Comparison of ENCODE assay signal across 11 cellular contexts in the genomic region with DNA sequence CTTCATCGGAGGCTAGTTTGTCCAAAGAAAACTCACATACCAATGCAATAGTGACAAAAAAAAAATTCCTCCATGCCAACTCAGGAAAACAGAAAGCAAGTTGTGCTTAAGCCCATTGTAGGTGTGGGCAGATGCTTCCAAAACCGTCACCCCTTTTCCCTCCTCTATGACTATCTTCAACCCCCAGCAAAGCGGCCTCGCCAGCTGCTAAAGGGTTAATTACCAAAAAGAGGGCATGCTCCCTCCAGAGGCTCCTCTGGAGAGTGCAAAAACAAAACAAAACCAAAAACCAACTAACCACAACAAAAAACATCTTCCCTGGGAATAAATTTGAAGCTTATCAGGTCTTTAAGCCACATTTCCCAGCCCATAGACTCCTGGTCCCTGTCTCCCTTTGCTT. TPM values are rescaled to one million over a fixed set of nuclear protein-coding genes. Genes with fewer than 3 reads are reported as not detected.
DNase-seq lines count a peak whose midpoint lies in the region; ATAC-seq and TF ChIP-seq lines count a peak whose summit lies in the region.
"Had no signal": no experiment of that assay in that cellular context is flagged by ENCODE, and none has a peak within 500 bp of the region (broad histone marks: within the 10 kb centered on the region; RNA-seq: fewer than 3 reads in every experiment).

No MANE protein-coding gene starts in this region.

- ATAC-seq in WTC11 (no peak), HG03354 (IDR thresholded peaks at IDR 0.05; ENCODE audit: poor library complexity, severe bottlenecking, unreplicated experiment) (no peak), GM21619 (IDR thresholded peaks at IDR 0.05; ENCODE audit: unreplicated experiment) (no peak), HG02798 (IDR thresholded peaks at IDR 0.05; ENCODE audit: poor library complexity, unreplicated experiment) (no peak)

- H3K4me3 Mint-ChIP-seq in WTC11 = peak overlapping the region; percentile 82
- H3K4me3 Mint-ChIP-seq: activated naive CD4-positive, alpha-beta T cell treated with anti-CD3 and anti-CD28 coated beads, Interleukin-2, amount 10 ng/mL, durations not matched to agents 7 days and 5 days had no signal

- H3K27me3 Mint-ChIP-seq in WTC11 (ENCODE audit: low read depth) = peaks cover 32% of the 10 kb centered on the region

- no peaks in the 10 kb centered on the region for H3K9me3 Mint-ChIP-seq in WTC11
- H3K9me3 Mint-ChIP-seq: activated naive CD4-positive, alpha-beta T cell treated with anti-CD3 and anti-CD28 coated beads, Interleukin-2, amount 10 ng/mL, durations not matched to agents 7 days and 5 days had no signal

- H3K36me3 Mint-ChIP-seq in WTC11 = no peaks in the 10 kb centered on the region
- H3K36me3 Mint-ChIP-seq: activated naive CD4-positive, alpha-beta T cell treated with anti-CD3 and anti-CD28 coated beads, Interleukin-2, amount 10 ng/mL, durations not matched to agents 7 days and 5 days had no signal

- CTCF ChIA-PET in WTC11 (lab: Charles Lee) = interaction anchor here (0.7 to 3.9 kb wide), 13 partner anchors 9 to 168 kb away, joined by 3 to 85 read pairs (median 4); a partner anchor contains a TSS

- 0 out of 2 replicates have a peak, but pooled peaks have one; percentile 16 for TF ChIP-seq CTCF in GM12875 (IDR thresholded peaks at IDR 0.05; ENCODE audit: borderline replicate concordance, insufficient read depth, low read depth, low read length)
- TF ChIP-seq CTCF in WTC11 (IDR thresholded peaks at IDR 0.05) = no peak; the same call in 1 of the 2 replicates

- peak; percentile 28 for DNase-seq in WTC11 (ENCODE audit: low spot score)
- DNase-seq in hepatic stellate cell (ENCODE audit: low spot score) = peak; percentile 19
- no peak for DNase-seq in UCSD-AML1 (lab: John Stamatoyannopoulos, UW; ENCODE audit: unreplicated experiment)
- DNase-seq: activated naive CD4-positive, alpha-beta T cell treated with anti-CD3 and anti-CD28 coated beads, Interleukin-2, amount 10 ng/mL, durations not matched to agents 7 days and 5 days; NCI-H1417 treated with DMSO at 0.1 percent for 48 hours; SW 1271 had no signal

- POLR2A ChIA-PET in WTC11 (lab: Charles Lee) = interaction anchor here (2.7 kb wide), 1 partner anchor 50 kb away, joined by 11 read pairs; no protein-coding TSS in a partner anchor

- H3K4me1 Mint-ChIP-seq in WTC11 = peaks cover 41% of the 10 kb centered on the region

- peak overlapping the region in 1 of 21 experiments; percentile 38 for H3K27ac ChIP-seq in skin epidermis

- no peak overlapping the region for H3K27ac Mint-ChIP-seq in WTC11
- H3K27ac Mint-ChIP-seq: activated naive CD4-positive, alpha-beta T cell treated with anti-CD3 and anti-CD28 coated beads, Interleukin-2, amount 10 ng/mL, durations not matched to agents 7 days and 5 days had no signal

- H3K4me3 ChIP-seq in GM12875 (ENCODE audit: low read depth, low read length) = no peak overlapping the region
- H3K4me3 ChIP-seq in skin epidermis = peak overlapping the region in 6 of 7 experiments; percentile 18 to 44 (median 22)

TF ChIP-seq in WTC11, 78 proteins besides CTCF, POLR2A, EP300 and RAD21 (continues in another document):
- TF ChIP-seq, protein P1, sequence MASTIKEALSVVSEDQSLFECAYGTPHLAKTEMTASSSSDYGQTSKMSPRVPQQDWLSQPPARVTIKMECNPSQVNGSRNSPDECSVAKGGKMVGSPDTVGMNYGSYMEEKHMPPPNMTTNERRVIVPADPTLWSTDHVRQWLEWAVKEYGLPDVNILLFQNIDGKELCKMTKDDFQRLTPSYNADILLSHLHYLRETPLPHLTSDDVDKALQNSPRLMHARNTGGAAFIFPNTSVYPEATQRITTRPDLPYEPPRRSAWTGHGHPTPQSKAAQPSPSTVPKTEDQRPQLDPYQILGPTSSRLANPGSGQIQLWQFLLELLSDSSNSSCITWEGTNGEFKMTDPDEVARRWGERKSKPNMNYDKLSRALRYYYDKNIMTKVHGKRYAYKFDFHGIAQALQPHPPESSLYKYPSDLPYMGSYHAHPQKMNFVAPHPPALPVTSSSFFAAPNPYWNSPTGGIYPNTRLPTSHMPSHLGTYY (CRISPR knock-in tag; IDR thresholded peaks at IDR 0.05) = no peak
- TF ChIP-seq, protein P2, sequence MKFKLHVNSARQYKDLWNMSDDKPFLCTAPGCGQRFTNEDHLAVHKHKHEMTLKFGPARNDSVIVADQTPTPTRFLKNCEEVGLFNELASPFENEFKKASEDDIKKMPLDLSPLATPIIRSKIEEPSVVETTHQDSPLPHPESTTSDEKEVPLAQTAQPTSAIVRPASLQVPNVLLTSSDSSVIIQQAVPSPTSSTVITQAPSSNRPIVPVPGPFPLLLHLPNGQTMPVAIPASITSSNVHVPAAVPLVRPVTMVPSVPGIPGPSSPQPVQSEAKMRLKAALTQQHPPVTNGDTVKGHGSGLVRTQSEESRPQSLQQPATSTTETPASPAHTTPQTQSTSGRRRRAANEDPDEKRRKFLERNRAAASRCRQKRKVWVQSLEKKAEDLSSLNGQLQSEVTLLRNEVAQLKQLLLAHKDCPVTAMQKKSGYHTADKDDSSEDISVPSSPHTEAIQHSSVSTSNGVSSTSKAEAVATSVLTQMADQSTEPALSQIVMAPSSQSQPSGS (CRISPR knock-in tag; IDR thresholded peaks at IDR 0.05; ENCODE audit: borderline replicate concordance, low read depth) = no peak
- TF ChIP-seq ZNF396 (CRISPR knock-in tag; IDR thresholded peaks at IDR 0.05; ENCODE audit: borderline replicate concordance) (no peak), SOX15 (CRISPR knock-in tag; IDR thresholded peaks at IDR 0.05) (no peak), ZBTB21 (CRISPR knock-in tag; IDR thresholded peaks at IDR 0.05; ENCODE audit: borderline replicate concordance) (no peak), MYBL2 (CRISPR knock-in tag; IDR thresholded peaks at IDR 0.05) (no peak), ZNF416 (CRISPR knock-in tag; IDR thresholded peaks at IDR 0.05) (no peak), TP53 (CRISPR knock-in tag; IDR thresholded peaks at IDR 0.05) (no peak), MXD4 (CRISPR knock-in tag; IDR thresholded peaks at IDR 0.05; ENCODE audit: borderline replicate concordance) (no peak), ZNF138 (CRISPR knock-in tag; conservative IDR thresholded peaks at IDR 0.05) (no peak), GABPB1 (CRISPR knock-in tag; IDR thresholded peaks at IDR 0.05) (no peak), NFYB (CRISPR knock-in tag; conservative IDR thresholded peaks at IDR 0.05; ENCODE audit: low read depth) (no peak), ZNF317 (CRISPR knock-in tag; IDR thresholded peaks at IDR 0.05; ENCODE audit: borderline replicate concordance, low read depth) (no peak)
- TF ChIP-seq, protein P3, sequence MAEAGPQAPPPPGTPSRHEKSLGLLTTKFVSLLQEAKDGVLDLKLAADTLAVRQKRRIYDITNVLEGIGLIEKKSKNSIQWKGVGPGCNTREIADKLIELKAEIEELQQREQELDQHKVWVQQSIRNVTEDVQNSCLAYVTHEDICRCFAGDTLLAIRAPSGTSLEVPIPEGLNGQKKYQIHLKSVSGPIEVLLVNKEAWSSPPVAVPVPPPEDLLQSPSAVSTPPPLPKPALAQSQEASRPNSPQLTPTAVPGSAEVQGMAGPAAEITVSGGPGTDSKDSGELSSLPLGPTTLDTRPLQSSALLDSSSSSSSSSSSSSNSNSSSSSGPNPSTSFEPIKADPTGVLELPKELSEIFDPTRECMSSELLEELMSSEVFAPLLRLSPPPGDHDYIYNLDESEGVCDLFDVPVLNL (CRISPR knock-in tag; IDR thresholded peaks at IDR 0.05; ENCODE audit: borderline replicate concordance, low read depth) = no peak
- TF ChIP-seq, protein P4, sequence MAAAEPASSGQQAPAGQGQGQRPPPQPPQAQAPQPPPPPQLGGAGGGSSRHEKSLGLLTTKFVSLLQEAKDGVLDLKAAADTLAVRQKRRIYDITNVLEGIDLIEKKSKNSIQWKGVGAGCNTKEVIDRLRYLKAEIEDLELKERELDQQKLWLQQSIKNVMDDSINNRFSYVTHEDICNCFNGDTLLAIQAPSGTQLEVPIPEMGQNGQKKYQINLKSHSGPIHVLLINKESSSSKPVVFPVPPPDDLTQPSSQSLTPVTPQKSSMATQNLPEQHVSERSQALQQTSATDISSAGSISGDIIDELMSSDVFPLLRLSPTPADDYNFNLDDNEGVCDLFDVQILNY (CRISPR knock-in tag; IDR thresholded peaks at IDR 0.05) = no peak
- TF ChIP-seq, protein P5, sequence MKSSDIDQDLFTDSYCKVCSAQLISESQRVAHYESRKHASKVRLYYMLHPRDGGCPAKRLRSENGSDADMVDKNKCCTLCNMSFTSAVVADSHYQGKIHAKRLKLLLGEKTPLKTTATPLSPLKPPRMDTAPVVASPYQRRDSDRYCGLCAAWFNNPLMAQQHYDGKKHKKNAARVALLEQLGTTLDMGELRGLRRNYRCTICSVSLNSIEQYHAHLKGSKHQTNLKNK (CRISPR knock-in tag; IDR thresholded peaks at IDR 0.05) = no peak
- TF ChIP-seq, protein P6, sequence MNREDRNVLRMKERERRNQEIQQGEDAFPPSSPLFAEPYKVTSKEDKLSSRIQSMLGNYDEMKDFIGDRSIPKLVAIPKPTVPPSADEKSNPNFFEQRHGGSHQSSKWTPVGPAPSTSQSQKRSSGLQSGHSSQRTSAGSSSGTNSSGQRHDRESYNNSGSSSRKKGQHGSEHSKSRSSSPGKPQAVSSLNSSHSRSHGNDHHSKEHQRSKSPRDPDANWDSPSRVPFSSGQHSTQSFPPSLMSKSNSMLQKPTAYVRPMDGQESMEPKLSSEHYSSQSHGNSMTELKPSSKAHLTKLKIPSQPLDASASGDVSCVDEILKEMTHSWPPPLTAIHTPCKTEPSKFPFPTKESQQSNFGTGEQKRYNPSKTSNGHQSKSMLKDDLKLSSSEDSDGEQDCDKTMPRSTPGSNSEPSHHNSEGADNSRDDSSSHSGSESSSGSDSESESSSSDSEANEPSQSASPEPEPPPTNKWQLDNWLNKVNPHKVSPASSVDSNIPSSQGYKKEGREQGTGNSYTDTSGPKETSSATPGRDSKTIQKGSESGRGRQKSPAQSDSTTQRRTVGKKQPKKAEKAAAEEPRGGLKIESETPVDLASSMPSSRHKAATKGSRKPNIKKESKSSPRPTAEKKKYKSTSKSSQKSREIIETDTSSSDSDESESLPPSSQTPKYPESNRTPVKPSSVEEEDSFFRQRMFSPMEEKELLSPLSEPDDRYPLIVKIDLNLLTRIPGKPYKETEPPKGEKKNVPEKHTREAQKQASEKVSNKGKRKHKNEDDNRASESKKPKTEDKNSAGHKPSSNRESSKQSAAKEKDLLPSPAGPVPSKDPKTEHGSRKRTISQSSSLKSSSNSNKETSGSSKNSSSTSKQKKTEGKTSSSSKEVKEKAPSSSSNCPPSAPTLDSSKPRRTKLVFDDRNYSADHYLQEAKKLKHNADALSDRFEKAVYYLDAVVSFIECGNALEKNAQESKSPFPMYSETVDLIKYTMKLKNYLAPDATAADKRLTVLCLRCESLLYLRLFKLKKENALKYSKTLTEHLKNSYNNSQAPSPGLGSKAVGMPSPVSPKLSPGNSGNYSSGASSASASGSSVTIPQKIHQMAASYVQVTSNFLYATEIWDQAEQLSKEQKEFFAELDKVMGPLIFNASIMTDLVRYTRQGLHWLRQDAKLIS (CRISPR knock-in tag; IDR thresholded peaks at IDR 0.05; ENCODE audit: borderline replicate concordance) = no peak

RNA-seq across cellular contexts. Expression of a gene that starts 1.2 kb away (rescaled TPM):
- 1.5 to 1.9 TPM (median 1.6 TPM) in 3 replicates for total RNA-seq in WTC11 (2021)

RNA-seq across cellular contexts. Expression of a gene that starts 10.1 kb away (rescaled TPM):
- total RNA-seq in WTC11 (2021) = 50.3 to 56.1 TPM (median 51.2 TPM) in 3 replicates

RNA-seq across cellular contexts. Expression of a gene that starts 37.3 kb away (rescaled TPM):
- total RNA-seq in WTC11 (2021) = 57.4 to 61.6 TPM (median 59.2 TPM) in 3 replicates

RNA-seq across cellular contexts. Expression of a gene that starts 56.5 kb away (rescaled TPM):
- 6.3 to 9.9 TPM (median 8.1 TPM) in 3 replicates for total RNA-seq in WTC11 (2021)
